10 cellular contexts compared by ENCODE assay signal in the genomic region with DNA sequence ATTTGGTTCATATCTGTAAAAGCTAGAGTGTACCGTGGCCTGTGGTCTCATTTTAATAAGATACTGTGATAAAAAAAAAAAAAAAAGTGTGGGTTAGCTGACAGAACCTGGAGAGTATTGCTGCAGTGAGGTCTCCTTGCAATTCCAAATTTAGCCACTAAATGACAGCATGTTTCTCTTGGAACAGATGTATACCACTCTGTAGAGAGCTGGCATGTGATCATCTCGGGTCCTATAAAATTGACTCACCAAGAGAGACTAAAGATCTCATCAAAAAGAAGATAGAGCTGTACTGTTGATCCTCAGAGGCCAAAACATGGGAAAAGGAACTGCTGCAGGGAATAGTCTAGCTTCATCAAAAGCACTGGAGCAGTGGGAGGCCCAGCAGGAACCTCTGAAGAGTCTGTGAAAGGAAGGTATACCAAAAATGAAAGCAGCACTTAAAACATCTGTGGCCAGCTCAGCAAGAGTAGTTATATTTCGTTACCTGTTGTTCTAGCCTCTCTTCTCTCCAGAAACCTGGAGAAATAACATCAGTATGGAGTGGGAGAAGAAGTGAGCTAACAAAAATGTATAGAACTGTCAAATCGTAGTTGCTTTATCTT.
DNase-seq lines count a peak whose midpoint lies in the region; ATAC-seq and TF ChIP-seq lines count a peak whose summit lies in the region.
"Had no signal": no experiment of that assay in that cellular context is flagged by ENCODE, and none has a peak within 500 bp of the region (broad histone marks: within the 10 kb centered on the region; RNA-seq: fewer than 3 reads in every experiment).

No MANE protein-coding gene starts in this region.

- peak; percentile 55 for ATAC-seq in GM18867 (IDR thresholded peaks at IDR 0.05; ENCODE audit: unreplicated experiment)
- no peak for ATAC-seq in lower lobe of right lung
- no peak for ATAC-seq in HG03469 (IDR thresholded peaks at IDR 0.05; ENCODE audit: unreplicated experiment)

- in situ Hi-C loops in brain microvascular endothelial cell (cut with HindIII; ENCODE audit: low pct_ligation_motif_present, low sequenced_read_pairs), result no loop called here

- H4K8ac ChIP-seq in neuronal stem cell (ENCODE audit: low read depth, low read length), result no peak overlapping the region

- H3K23ac ChIP-seq in neuronal stem cell (ENCODE audit: low read depth, low read length, poor library complexity), result no peak overlapping the region

- H3K18ac ChIP-seq in neuronal stem cell (ENCODE audit: low read length), result no peak overlapping the region

- no peaks in the 10 kb centered on the region for H3K79me1 ChIP-seq in neuronal stem cell (ENCODE audit: low read depth, low read length)

- H3K4me2 ChIP-seq in neuronal stem cell (ENCODE audit: insufficient read depth, low read length, poor library complexity, severe bottlenecking), result no peak overlapping the region

- no peaks in the 10 kb centered on the region for H3K36me3 ChIP-seq in brain microvascular endothelial cell (replicated peaks)
- no peaks in the 10 kb centered on the region for H3K36me3 ChIP-seq in neuronal stem cell (replicated peaks in 1 of 2; ENCODE audit: control insufficient read depth in 2 of 2, insufficient read depth in 2 of 2, low read length in 2 of 2)
- H3K36me3 ChIP-seq in lower lobe of right lung, result no peaks in the 10 kb centered on the region
- H3K36me3 ChIP-seq: right atrium auricular region had no signal

- DNase-seq in brain microvascular endothelial cell (peak; percentile 34), neuronal stem cell (ENCODE audit: low spot score) (no peak), C1 segment of cervical spinal cord (lab: John Stamatoyannopoulos, UW) (no peak), lower lobe of right lung (no peak), inferior parietal cortex (ENCODE audit: extremely low spot score) (no peak)
- DNase-seq: NCI-H345 had no signal

- intact Hi-C loops in lower lobe of right lung (cut with DNase I), result no loop called here

- TF ChIP-seq RAD21 in Ishikawa (IDR thresholded peaks at IDR 0.05; ENCODE audit: low read depth), result peak; percentile 34; the same call in 1 of the 2 replicates

- no peaks in the 10 kb centered on the region for H3K27me3 ChIP-seq in brain microvascular endothelial cell (replicated peaks)
- H3K27me3 ChIP-seq in neuronal stem cell (ENCODE audit: control insufficient read depth in 3 of 3, insufficient read depth in 3 of 3, low read depth in 1 of 3, low read length in 3 of 3), result no peaks in the 10 kb centered on the region
- H3K27me3 ChIP-seq in lower lobe of right lung (ENCODE audit: low read depth), result no peaks in the 10 kb centered on the region
- H3K27me3 ChIP-seq: right atrium auricular region had no signal

- H2AFZ ChIP-seq in neuronal stem cell (ENCODE audit: low read length), result peak overlapping the region; percentile 18

- H3K4me1 ChIP-seq in neuronal stem cell (ENCODE audit: control insufficient read depth in 2 of 2, insufficient read depth in 1 of 2, low read depth in 1 of 2, low read length in 2 of 2) (no peaks in the 10 kb centered on the region), lower lobe of right lung (no peaks in the 10 kb centered on the region)
- H3K4me1 ChIP-seq: right atrium auricular region had no signal

- no peak overlapping the region for H3K9ac ChIP-seq in neuronal stem cell (ENCODE audit: low read depth, low read length, poor library complexity)

- no CpG with 5 or more reads among the region's 4 CpGs for WGBS in neuronal stem cell (ENCODE audit: extremely low coverage in 2 of 2, insufficient read length in 2 of 2, insufficient replicate concordance in 1 of 2), 2 donors

- H3K4ac ChIP-seq in neuronal stem cell (ENCODE audit: low read length), result no peak overlapping the region

- no peak overlapping the region for H3K14ac ChIP-seq in neuronal stem cell (ENCODE audit: low read length)

- no peaks in the 10 kb centered on the region for H3K9me3 ChIP-seq in neuronal stem cell (replicated peaks in 1 of 2; ENCODE audit: control insufficient read depth in 2 of 2, insufficient read depth in 1 of 2, low read depth in 1 of 2, low read length in 2 of 2)
- peaks cover 3% of the 10 kb centered on the region for H3K9me3 ChIP-seq in lower lobe of right lung
- H3K9me3 ChIP-seq: right atrium auricular region had no signal

- H2BK120ac ChIP-seq in neuronal stem cell (ENCODE audit: low read depth, low read length), result no peak overlapping the region

- H4K91ac ChIP-seq in neuronal stem cell (ENCODE audit: low read depth, low read length, poor library complexity), result no peak overlapping the region

- no peak overlapping the region for H2BK5ac ChIP-seq in neuronal stem cell (ENCODE audit: low read length)

- no peak overlapping the region for H3K27ac ChIP-seq in brain microvascular endothelial cell
- H3K27ac ChIP-seq in neuronal stem cell (replicated peaks; ENCODE audit: low read length), result no peak overlapping the region
- H3K27ac ChIP-seq in lower lobe of right lung, result no peak overlapping the region
- H3K27ac ChIP-seq: right atrium auricular region had no signal

- H2BK12ac ChIP-seq in neuronal stem cell (ENCODE audit: low read length), result no peak overlapping the region

- H2BK15ac ChIP-seq in neuronal stem cell (ENCODE audit: low read length), result no peak overlapping the region

- H2AK5ac ChIP-seq in neuronal stem cell (ENCODE audit: low read depth, low read length), result no peak overlapping the region

- TF ChIP-seq EP300 in Ishikawa (IDR thresholded peaks at IDR 0.05; ENCODE audit: borderline replicate concordance), result no peak

- no peak overlapping the region for H3K4me3 ChIP-seq in brain microvascular endothelial cell (ENCODE audit: low read depth, low read length)
- H3K4me3 ChIP-seq in neuronal stem cell (ENCODE audit: low read length in 2 of 2), result no peak overlapping the region
- no peak overlapping the region for H3K4me3 ChIP-seq in lower lobe of right lung
- H3K4me3 ChIP-seq: right atrium auricular region had no signal

- TF ChIP-seq CTCF in brain microvascular endothelial cell (IDR thresholded peaks at IDR 0.05; ENCODE audit: low read depth, low read length, missing control alignments) (peak; percentile 40), lower lobe of right lung (IDR thresholded peaks at IDR 0.05) (no peak)

TF ChIP-seq in Ishikawa, 13 proteins besides CTCF, POLR2A, EP300 and RAD21:
- TF ChIP-seq ZBTB7A (IDR thresholded peaks at IDR 0.05; ENCODE audit: low read depth), result no peak
- no peak for TF ChIP-seq TEAD4 (IDR thresholded peaks at IDR 0.05)
- TF ChIP-seq YY1 (IDR thresholded peaks at IDR 0.05; ENCODE audit: low read depth), result no peak
- TF ChIP-seq USF1 (IDR thresholded peaks at IDR 0.05), result peak; percentile 29; the same call in 1 of the 2 replicates
- TF ChIP-seq FOXM1 (IDR thresholded peaks at IDR 0.05; ENCODE audit: borderline replicate concordance, low read depth), result no peak
